1 cellular context compared by ENCODE assay signal in the genomic region with DNA sequence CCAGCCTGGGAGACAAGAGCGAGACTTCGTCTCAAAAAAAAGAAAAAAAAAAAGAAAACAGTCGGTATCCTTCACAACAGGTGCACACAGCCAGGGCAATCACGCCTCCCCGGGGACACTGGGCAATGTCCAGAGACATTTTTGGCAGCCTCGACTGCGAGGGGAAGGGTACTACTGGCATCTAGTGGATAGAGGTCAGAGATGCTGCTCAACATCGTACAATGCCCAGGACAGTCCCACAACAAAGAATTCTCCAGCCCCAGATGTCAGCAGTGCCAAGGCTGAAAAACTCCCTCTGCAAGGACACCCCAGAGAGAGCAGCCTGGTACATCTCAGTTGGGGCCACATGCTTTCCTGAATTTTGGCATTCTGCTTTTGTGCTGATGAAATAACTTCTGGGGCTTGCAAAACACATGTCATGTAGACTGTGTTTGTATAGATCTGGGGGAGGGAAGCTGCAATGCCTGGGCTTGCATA.
TF ChIP-seq lines count a peak whose summit lies in the region.

No MANE protein-coding gene starts in this region.

TF ChIP-seq in HEK293, 187 proteins besides CTCF, POLR2A, EP300 and RAD21 (continued from another document and continues in another):
- TF ChIP-seq, protein P1, sequence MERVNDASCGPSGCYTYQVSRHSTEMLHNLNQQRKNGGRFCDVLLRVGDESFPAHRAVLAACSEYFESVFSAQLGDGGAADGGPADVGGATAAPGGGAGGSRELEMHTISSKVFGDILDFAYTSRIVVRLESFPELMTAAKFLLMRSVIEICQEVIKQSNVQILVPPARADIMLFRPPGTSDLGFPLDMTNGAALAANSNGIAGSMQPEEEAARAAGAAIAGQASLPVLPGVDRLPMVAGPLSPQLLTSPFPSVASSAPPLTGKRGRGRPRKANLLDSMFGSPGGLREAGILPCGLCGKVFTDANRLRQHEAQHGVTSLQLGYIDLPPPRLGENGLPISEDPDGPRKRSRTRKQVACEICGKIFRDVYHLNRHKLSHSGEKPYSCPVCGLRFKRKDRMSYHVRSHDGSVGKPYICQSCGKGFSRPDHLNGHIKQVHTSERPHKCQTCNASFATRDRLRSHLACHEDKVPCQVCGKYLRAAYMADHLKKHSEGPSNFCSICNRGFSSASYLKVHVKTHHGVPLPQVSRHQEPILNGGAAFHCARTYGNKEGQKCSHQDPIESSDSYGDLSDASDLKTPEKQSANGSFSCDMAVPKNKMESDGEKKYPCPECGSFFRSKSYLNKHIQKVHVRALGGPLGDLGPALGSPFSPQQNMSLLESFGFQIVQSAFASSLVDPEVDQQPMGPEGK (tag by site-specific recombination; IDR thresholded peaks at IDR 0.05), result 0 out of 2 replicates have a peak, but pooled peaks have one; percentile 16
- TF ChIP-seq ZNF558 (tag by site-specific recombination; IDR thresholded peaks at IDR 0.05) (no peak), ZNF776 (tag by site-specific recombination; IDR thresholded peaks at IDR 0.05; ENCODE audit: borderline replicate concordance) (peak; percentile 92), ZNF23 (tag by site-specific recombination; IDR thresholded peaks at IDR 0.05; ENCODE audit: borderline replicate concordance) (no peak), ZNF792 (tag by site-specific recombination; IDR thresholded peaks at IDR 0.05) (0 out of 2 replicates have a peak, but pooled peaks have one; percentile 66), SCRT1 (tag by site-specific recombination; IDR thresholded peaks at IDR 0.05; ENCODE audit: borderline replicate concordance) (0 out of 2 replicates have a peak, but pooled peaks have one; percentile 53), ZNF157 (tag by site-specific recombination; IDR thresholded peaks at IDR 0.05) (no peak), ZBTB8A (tag by site-specific recombination; IDR thresholded peaks at IDR 0.05) (no peak), GLIS1 (tag by site-specific recombination; IDR thresholded peaks at IDR 0.05) (peak; percentile 39; the same call in 1 of the 2 replicates), ZNF571 (tag by site-specific recombination; IDR thresholded peaks at IDR 0.05) (no peak), ZNF366 (tag by site-specific recombination; conservative IDR thresholded peaks at IDR 0.05) (no peak), ZNF549 (tag by site-specific recombination; IDR thresholded peaks at IDR 0.05) (no peak), ZNF747 (tag by site-specific recombination; IDR thresholded peaks at IDR 0.05) (no peak), ZFP3 (tag by site-specific recombination; IDR thresholded peaks at IDR 0.05; ENCODE audit: low read depth) (no peak), ZNF530 (tag by site-specific recombination; IDR thresholded peaks at IDR 0.05; ENCODE audit: low read depth) (no peak), ZIC2 (tag by site-specific recombination; IDR thresholded peaks at IDR 0.05) (peak; percentile 86), GLIS2 (tag by site-specific recombination; IDR thresholded peaks at IDR 0.05) (no peak), ZNF37A (tag by site-specific recombination; IDR thresholded peaks at IDR 0.05) (no peak), KLF16 (tag by site-specific recombination; IDR thresholded peaks at IDR 0.05) (no peak), ZNF529 (tag by site-specific recombination; IDR thresholded peaks at IDR 0.05; ENCODE audit: insufficient replicate concordance) (no peak), ZFHX2 (tag by site-specific recombination; conservative IDR thresholded peaks at IDR 0.05) (no peak; the same call in 1 of the 2 replicates), ZNF335 (tag by site-specific recombination; conservative IDR thresholded peaks at IDR 0.05) (peak; percentile 37; the same call in 1 of the 2 replicates), ZBTB17 (tag by site-specific recombination; IDR thresholded peaks at IDR 0.05) (no peak; the same call in 1 of the 2 replicates), ZNF223 (tag by site-specific recombination; IDR thresholded peaks at IDR 0.05) (no peak), YY2 (tag by site-specific recombination; IDR thresholded peaks at IDR 0.05) (no peak), ZNF112 (tag by site-specific recombination; IDR thresholded peaks at IDR 0.05) (no peak), ZNF654 (tag by site-specific recombination; IDR thresholded peaks at IDR 0.05; ENCODE audit: low read depth) (peak; percentile 49), ZNF404 (tag by site-specific recombination; IDR thresholded peaks at IDR 0.05) (no peak), ZNF214 (tag by site-specific recombination; IDR thresholded peaks at IDR 0.05; ENCODE audit: borderline replicate concordance) (no peak)
- TF ChIP-seq, protein P2, sequence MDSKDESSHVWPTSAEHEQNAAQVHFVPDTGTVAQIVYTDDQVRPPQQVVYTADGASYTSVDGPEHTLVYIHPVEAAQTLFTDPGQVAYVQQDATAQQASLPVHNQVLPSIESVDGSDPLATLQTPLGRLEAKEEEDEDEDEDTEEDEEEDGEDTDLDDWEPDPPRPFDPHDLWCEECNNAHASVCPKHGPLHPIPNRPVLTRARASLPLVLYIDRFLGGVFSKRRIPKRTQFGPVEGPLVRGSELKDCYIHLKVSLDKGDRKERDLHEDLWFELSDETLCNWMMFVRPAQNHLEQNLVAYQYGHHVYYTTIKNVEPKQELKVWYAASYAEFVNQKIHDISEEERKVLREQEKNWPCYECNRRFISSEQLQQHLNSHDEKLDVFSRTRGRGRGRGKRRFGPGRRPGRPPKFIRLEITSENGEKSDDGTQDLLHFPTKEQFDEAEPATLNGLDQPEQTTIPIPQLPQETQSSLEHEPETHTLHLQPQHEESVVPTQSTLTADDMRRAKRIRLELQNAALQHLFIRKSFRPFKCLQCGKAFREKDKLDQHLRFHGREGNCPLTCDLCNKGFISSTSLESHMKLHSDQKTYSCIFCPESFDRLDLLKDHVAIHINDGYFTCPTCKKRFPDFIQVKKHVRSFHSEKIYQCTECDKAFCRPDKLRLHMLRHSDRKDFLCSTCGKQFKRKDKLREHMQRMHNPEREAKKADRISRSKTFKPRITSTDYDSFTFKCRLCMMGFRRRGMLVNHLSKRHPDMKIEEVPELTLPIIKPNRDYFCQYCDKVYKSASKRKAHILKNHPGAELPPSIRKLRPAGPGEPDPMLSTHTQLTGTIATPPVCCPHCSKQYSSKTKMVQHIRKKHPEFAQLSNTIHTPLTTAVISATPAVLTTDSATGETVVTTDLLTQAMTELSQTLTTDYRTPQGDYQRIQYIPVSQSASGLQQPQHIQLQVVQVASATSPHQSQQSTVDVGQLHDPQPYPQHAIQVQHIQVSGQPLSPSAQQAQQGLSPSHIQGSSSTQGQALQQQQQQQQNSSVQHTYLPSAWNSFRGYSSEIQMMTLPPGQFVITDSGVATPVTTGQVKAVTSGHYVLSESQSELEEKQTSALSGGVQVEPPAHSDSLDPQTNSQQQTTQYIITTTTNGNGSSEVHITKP (tag by site-specific recombination; IDR thresholded peaks at IDR 0.05), result peak; percentile 70
- TF ChIP-seq, protein P3, sequence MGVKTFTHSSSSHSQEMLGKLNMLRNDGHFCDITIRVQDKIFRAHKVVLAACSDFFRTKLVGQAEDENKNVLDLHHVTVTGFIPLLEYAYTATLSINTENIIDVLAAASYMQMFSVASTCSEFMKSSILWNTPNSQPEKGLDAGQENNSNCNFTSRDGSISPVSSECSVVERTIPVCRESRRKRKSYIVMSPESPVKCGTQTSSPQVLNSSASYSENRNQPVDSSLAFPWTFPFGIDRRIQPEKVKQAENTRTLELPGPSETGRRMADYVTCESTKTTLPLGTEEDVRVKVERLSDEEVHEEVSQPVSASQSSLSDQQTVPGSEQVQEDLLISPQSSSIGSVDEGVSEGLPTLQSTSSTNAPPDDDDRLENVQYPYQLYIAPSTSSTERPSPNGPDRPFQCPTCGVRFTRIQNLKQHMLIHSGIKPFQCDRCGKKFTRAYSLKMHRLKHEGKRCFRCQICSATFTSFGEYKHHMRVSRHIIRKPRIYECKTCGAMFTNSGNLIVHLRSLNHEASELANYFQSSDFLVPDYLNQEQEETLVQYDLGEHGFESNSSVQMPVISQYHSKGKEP (tag by site-specific recombination; IDR thresholded peaks at IDR 0.05), result no peak
- TF ChIP-seq, protein P4, sequence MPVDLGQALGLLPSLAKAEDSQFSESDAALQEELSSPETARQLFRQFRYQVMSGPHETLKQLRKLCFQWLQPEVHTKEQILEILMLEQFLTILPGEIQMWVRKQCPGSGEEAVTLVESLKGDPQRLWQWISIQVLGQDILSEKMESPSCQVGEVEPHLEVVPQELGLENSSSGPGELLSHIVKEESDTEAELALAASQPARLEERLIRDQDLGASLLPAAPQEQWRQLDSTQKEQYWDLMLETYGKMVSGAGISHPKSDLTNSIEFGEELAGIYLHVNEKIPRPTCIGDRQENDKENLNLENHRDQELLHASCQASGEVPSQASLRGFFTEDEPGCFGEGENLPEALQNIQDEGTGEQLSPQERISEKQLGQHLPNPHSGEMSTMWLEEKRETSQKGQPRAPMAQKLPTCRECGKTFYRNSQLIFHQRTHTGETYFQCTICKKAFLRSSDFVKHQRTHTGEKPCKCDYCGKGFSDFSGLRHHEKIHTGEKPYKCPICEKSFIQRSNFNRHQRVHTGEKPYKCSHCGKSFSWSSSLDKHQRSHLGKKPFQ (tag by site-specific recombination; IDR thresholded peaks at IDR 0.05), result no peak
- TF ChIP-seq, protein P5, sequence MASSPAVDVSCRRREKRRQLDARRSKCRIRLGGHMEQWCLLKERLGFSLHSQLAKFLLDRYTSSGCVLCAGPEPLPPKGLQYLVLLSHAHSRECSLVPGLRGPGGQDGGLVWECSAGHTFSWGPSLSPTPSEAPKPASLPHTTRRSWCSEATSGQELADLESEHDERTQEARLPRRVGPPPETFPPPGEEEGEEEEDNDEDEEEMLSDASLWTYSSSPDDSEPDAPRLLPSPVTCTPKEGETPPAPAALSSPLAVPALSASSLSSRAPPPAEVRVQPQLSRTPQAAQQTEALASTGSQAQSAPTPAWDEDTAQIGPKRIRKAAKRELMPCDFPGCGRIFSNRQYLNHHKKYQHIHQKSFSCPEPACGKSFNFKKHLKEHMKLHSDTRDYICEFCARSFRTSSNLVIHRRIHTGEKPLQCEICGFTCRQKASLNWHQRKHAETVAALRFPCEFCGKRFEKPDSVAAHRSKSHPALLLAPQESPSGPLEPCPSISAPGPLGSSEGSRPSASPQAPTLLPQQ (tag by site-specific recombination; IDR thresholded peaks at IDR 0.05), result peak; percentile 64; the same call in 1 of the 2 replicates
- TF ChIP-seq, protein P6, sequence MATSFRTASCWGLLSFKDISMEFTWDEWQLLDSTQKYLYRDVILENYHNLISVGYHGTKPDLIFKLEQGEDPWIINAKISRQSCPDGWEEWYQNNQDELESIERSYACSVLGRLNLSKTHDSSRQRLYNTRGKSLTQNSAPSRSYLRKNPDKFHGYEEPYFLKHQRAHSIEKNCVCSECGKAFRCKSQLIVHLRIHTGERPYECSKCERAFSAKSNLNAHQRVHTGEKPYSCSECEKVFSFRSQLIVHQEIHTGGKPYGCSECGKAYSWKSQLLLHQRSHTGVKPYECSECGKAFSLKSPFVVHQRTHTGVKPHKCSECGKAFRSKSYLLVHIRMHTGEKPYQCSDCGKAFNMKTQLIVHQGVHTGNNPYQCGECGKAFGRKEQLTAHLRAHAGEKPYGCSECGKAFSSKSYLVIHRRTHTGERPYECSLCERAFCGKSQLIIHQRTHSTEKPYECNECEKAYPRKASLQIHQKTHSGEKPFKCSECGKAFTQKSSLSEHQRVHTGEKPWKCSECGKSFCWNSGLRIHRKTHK (tag by site-specific recombination; IDR thresholded peaks at IDR 0.05), result no peak
- TF ChIP-seq, protein P7, sequence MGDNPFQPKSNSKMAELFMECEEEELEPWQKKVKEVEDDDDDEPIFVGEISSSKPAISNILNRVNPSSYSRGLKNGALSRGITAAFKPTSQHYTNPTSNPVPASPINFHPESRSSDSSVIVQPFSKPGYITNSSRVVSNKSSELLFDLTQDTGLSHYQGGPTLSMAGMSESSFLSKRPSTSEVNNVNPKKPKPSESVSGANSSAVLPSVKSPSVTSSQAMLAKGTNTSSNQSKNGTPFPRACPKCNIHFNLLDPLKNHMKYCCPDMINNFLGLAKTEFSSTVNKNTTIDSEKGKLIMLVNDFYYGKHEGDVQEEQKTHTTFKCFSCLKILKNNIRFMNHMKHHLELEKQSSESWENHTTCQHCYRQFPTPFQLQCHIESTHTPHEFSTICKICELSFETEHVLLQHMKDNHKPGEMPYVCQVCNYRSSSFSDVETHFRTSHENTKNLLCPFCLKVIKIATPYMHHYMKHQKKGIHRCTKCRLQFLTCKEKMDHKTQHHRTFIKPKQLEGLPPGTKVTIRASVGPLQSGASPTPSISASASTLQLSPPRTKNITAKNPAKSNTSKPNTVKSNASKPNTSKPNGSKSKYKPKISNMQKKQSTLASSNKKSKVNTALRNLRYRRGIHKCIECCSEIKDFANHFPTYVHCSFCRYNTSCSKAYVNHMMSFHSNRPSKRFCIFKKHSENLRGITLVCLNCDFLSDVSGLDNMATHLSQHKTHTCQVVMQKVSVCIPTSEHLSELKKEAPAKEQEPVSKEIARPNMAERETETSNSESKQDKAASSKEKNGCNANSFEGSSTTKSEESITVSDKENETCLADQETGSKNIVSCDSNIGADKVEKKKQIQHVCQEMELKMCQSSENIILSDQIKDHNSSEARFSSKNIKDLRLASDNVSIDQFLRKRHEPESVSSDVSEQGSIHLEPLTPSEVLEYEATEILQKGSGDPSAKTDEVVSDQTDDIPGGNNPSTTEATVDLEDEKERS (tag by site-specific recombination; IDR thresholded peaks at IDR 0.05), result no peak
- TF ChIP-seq, protein P8, sequence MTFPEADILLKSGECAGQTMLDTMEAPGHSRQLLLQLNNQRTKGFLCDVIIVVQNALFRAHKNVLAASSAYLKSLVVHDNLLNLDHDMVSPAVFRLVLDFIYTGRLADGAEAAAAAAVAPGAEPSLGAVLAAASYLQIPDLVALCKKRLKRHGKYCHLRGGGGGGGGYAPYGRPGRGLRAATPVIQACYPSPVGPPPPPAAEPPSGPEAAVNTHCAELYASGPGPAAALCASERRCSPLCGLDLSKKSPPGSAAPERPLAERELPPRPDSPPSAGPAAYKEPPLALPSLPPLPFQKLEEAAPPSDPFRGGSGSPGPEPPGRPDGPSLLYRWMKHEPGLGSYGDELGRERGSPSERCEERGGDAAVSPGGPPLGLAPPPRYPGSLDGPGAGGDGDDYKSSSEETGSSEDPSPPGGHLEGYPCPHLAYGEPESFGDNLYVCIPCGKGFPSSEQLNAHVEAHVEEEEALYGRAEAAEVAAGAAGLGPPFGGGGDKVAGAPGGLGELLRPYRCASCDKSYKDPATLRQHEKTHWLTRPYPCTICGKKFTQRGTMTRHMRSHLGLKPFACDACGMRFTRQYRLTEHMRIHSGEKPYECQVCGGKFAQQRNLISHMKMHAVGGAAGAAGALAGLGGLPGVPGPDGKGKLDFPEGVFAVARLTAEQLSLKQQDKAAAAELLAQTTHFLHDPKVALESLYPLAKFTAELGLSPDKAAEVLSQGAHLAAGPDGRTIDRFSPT (tag by site-specific recombination; IDR thresholded peaks at IDR 0.05), result no peak
